In the genomic region with DNA sequence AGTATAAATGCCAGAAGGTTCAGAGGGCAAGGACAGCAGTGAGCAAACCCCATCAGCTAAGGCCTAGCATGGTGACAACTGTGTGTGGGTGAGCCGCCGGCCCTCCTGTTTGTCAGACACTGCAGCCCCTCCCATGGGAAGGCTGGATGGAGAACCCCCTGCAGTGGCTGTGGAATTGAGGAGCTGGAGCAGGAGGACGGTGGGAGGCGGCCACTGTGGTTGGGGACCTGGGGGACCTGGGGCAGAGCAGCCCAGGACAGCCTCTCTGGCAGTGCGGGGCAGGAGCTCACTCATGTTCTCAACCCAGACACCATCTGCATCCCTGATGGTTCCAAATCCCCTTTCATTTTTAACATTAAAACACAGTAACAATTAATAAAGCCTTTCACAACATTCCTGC, we compare ENCODE assay signal across 24 cellular contexts.
"Had no signal": no experiment of that assay in that cellular context is flagged by ENCODE, and none has a peak within 500 bp of the region (broad histone marks: within the 10 kb centered on the region; RNA-seq: fewer than 3 reads in every experiment).

No MANE protein-coding gene starts in this region.

- H3K4me3 Mint-ChIP-seq: activated T-helper 1 cell treated with anti-CD3 and anti-CD28 coated beads, Interleukin-12 subunit alpha, Interleukin-12 subunit beta, Interleukin-2, Interleukin-4 antibody, amounts not matched to agents 30 ng/mL and 10 ng/mL and 1 ng/mL, durations not matched to agents 14 hours and 24 hours and 36 hours; brain; dendritic cell treated with granulocyte-macrophage colony-stimulating factor and Interleukin-4, amounts not matched to agents 40 ng/mL and 50 ng/mL, for 4 days had no signal

- H3K9me3 ChIP-seq: adrenal gland, ascending aorta, gastroesophageal sphincter, right lobe of liver, thoracic aorta had no signal

- H3K27me3 ChIP-seq: adrenal gland, ascending aorta, cardiac muscle cell, gastroesophageal sphincter, hepatocyte, right lobe of liver had no signal

- H3K27ac ChIP-seq: adrenal gland, ascending aorta, cardiac muscle cell, epithelial cell of prostate, gastroesophageal sphincter, hepatocyte, right lobe of liver, thoracic aorta, VCaP had no signal

- DNase-seq: activated CD4-positive, alpha-beta T cell treated with anti-CD3 and anti-CD28 coated beads for 4 hours; activated CD4-positive, alpha-beta T cell treated with anti-CD3 and anti-CD28 coated beads, Interleukin-2, amount 50 U/mL, for 4 hours; activated effector memory CD4-positive, alpha-beta T cell treated with anti-CD3 and anti-CD28 coated beads, Interleukin-2, amount 50 U/mL, for 16 hours; activated naive CD4-positive, alpha-beta T cell treated with anti-CD3 and anti-CD28 coated beads, Interleukin-2, amount 50 U/mL, for 16 hours; activated T-cell treated with anti-CD3 and anti-CD28 coated beads for 4 hours; adrenal gland; effector CD4-positive, alpha-beta T cell; left cardiac atrium; left ventricle myocardium superior; right lobe of liver; stimulated activated CD4-positive, alpha-beta T cell treated with anti-CD3 and anti-CD28 coated beads, Interleukin-2, amount 100 ng/mL, for 48 hours; stimulated activated naive CD8-positive, alpha-beta T cell treated with anti-CD3 and anti-CD28 coated beads, Interleukin-15, Interleukin-2, amounts not matched to agents 100 U/mL and 50 U/mL, for 24 hours; T-helper 9 cell; trophoblast cell had no signal

- H3K9me3 Mint-ChIP-seq: activated T-helper 1 cell treated with anti-CD3 and anti-CD28 coated beads, Interleukin-12 subunit alpha, Interleukin-12 subunit beta, Interleukin-2, Interleukin-4 antibody, amounts not matched to agents 30 ng/mL and 10 ng/mL and 1 ng/mL, durations not matched to agents 14 hours and 24 hours and 36 hours had no signal

- H3K36me3 ChIP-seq: adrenal gland, ascending aorta, cardiac muscle cell, gastroesophageal sphincter, right lobe of liver, thoracic aorta had no signal

- H3K27me3 Mint-ChIP-seq: brain; dendritic cell treated with granulocyte-macrophage colony-stimulating factor and Interleukin-4, amounts not matched to agents 40 ng/mL and 50 ng/mL, for 4 days had no signal

- H3K27ac Mint-ChIP-seq: activated T-helper 1 cell treated with anti-CD3 and anti-CD28 coated beads, Interleukin-12 subunit alpha, Interleukin-12 subunit beta, Interleukin-2, Interleukin-4 antibody, amounts not matched to agents 30 ng/mL and 10 ng/mL and 1 ng/mL, durations not matched to agents 14 hours and 24 hours and 36 hours; dendritic cell treated with granulocyte-macrophage colony-stimulating factor and Interleukin-4, amounts not matched to agents 40 ng/mL and 50 ng/mL, for 4 days had no signal

- H3K4me3 ChIP-seq: adrenal gland, ascending aorta, cardiac muscle cell, gastroesophageal sphincter, hepatocyte, right lobe of liver, thoracic aorta had no signal

- ATAC-seq: gastroesophageal sphincter; left cardiac atrium; left ventricle myocardium superior; right lobe of liver; stimulated activated naive CD8-positive, alpha-beta T cell treated with anti-CD3 and anti-CD28 coated beads, Interleukin-15, Interleukin-2, amounts not matched to agents 100 U/mL and 50 U/mL, for 24 hours had no signal

- H3K4me1 ChIP-seq: right lobe of liver had no signal
